1 cellular context compared by ENCODE assay signal in genomic region chr10:101112799-101113594, GRCh38.
TF ChIP-seq lines count a peak whose summit lies in the region.

No MANE protein-coding gene starts in this region.

TF ChIP-seq in HepG2, 621 proteins besides CTCF, POLR2A, EP300 and RAD21 (continued from another document and continues in another):
- 0 out of 2 replicates have a peak, but pooled peaks have one; percentile 32 for TF ChIP-seq ZNF747 (CRISPR knock-in tag; IDR thresholded peaks at IDR 0.05; ENCODE audit: borderline replicate concordance)
- TF ChIP-seq PCBP2 (optimal IDR thresholded peaks at IDR 0.05; ENCODE audit: low read depth, low read length, poor library complexity, severe bottlenecking), result peak; percentile 83
- TF ChIP-seq HOMEZ (CRISPR knock-in tag; IDR thresholded peaks at IDR 0.05; ENCODE audit: low read depth), result peak; percentile 35; the same call in 1 of the 2 replicates
- no peak for TF ChIP-seq ZNF446 (CRISPR knock-in tag; IDR thresholded peaks at IDR 0.05)
- TF ChIP-seq ZBTB7B (CRISPR knock-in tag; IDR thresholded peaks at IDR 0.05), result peak; percentile 97
- TF ChIP-seq TCF7L2 (IDR thresholded peaks at IDR 0.05; ENCODE audit: low read depth, low read length), result peak; percentile 62; the same call in 1 of the 2 replicates
- TF ChIP-seq GFI1 (CRISPR knock-in tag; IDR thresholded peaks at IDR 0.05; ENCODE audit: borderline replicate concordance), result peak; percentile 86
- no peak for TF ChIP-seq ZNF580 (CRISPR knock-in tag; IDR thresholded peaks at IDR 0.05; ENCODE audit: borderline replicate concordance, low read depth)
- peak; percentile 26; the same call in 1 of the 2 replicates for TF ChIP-seq SPEN (CRISPR knock-in tag; IDR thresholded peaks at IDR 0.05; ENCODE audit: low read depth)
- TF ChIP-seq ZNF609 (CRISPR knock-in tag; IDR thresholded peaks at IDR 0.05; ENCODE audit: borderline replicate concordance), result peak; percentile 80; the same call in 1 of the 2 replicates
- peak; percentile 70; the same call in 1 of the 2 replicates for TF ChIP-seq ZBTB7A (CRISPR knock-in tag; IDR thresholded peaks at IDR 0.05)
- TF ChIP-seq ZNF577 (CRISPR knock-in tag; IDR thresholded peaks at IDR 0.05; ENCODE audit: borderline replicate concordance, low read depth), result no peak
- TF ChIP-seq HOXA3 (CRISPR knock-in tag; IDR thresholded peaks at IDR 0.05), result 0 out of 2 replicates have a peak, but pooled peaks have one; percentile 31
- TF ChIP-seq ZFP1 (CRISPR knock-in tag; IDR thresholded peaks at IDR 0.05), result 0 out of 2 replicates have a peak, but pooled peaks have one; percentile 39
- peak; percentile 99 for TF ChIP-seq NR2F2 (IDR thresholded peaks at IDR 0.05; ENCODE audit: borderline replicate concordance, low read depth)
- TF ChIP-seq ZNF678 (CRISPR knock-in tag; IDR thresholded peaks at IDR 0.05), result no peak
- peak in 1 of 2 experiments; percentile 85; a peak in 2 of 4 replicates for TF ChIP-seq ATF4 (CRISPR knock-in tag; IDR thresholded peaks at IDR 0.05)
- TF ChIP-seq RARA (CRISPR knock-in tag; IDR thresholded peaks at IDR 0.05), result peak; percentile 69
- 0 out of 2 replicates have a peak, but pooled peaks have one; percentile 16 for TF ChIP-seq AKNA (CRISPR knock-in tag; IDR thresholded peaks at IDR 0.05; ENCODE audit: borderline replicate concordance)
- TF ChIP-seq SMARCE1 (IDR thresholded peaks at IDR 0.05; ENCODE audit: borderline replicate concordance), result no peak
- peak; percentile 54; the same call in 1 of the 2 replicates for TF ChIP-seq ZNF556 (CRISPR knock-in tag; IDR thresholded peaks at IDR 0.05; ENCODE audit: borderline replicate concordance)
- TF ChIP-seq XBP1 (CRISPR knock-in tag; IDR thresholded peaks at IDR 0.05), result no peak
- no peak for TF ChIP-seq ZNF251 (CRISPR knock-in tag; IDR thresholded peaks at IDR 0.05)
- 0 out of 2 replicates have a peak, but pooled peaks have one; percentile 7 for TF ChIP-seq BATF2 (CRISPR knock-in tag; IDR thresholded peaks at IDR 0.05)
- peak; percentile 60 for TF ChIP-seq HDAC2 (CRISPR knock-in tag; IDR thresholded peaks at IDR 0.05)
- TF ChIP-seq ZNF687 (CRISPR knock-in tag; IDR thresholded peaks at IDR 0.05), result peak; percentile 69
- TF ChIP-seq KDM2A (CRISPR knock-in tag; IDR thresholded peaks at IDR 0.05; ENCODE audit: borderline replicate concordance, low read depth), result peak; percentile 38; the same call in 1 of the 2 replicates
- peak; percentile 68 for TF ChIP-seq CREM (IDR thresholded peaks at IDR 0.05)
- no peak for TF ChIP-seq CREM (CRISPR knock-in tag; IDR thresholded peaks at IDR 0.05)
- peak; percentile 67 for TF ChIP-seq CCAR2 (optimal IDR thresholded peaks at IDR 0.05; ENCODE audit: low read depth, low read length)
- TF ChIP-seq KDM3A (CRISPR knock-in tag; IDR thresholded peaks at IDR 0.05; ENCODE audit: low read depth), result peak; percentile 64; the same call in 1 of the 2 replicates
- TF ChIP-seq FOXA1 (IDR thresholded peaks at IDR 0.05), result peak; percentile 23; the same call in 1 of the 2 replicates
- peak; percentile 87 for TF ChIP-seq FOXA1 (CRISPR knock-in tag; IDR thresholded peaks at IDR 0.05)
- peak; percentile 52; the same call in 1 of the 2 replicates for TF ChIP-seq TOPORS (CRISPR knock-in tag; IDR thresholded peaks at IDR 0.05)
- no peak for TF ChIP-seq AHR (CRISPR knock-in tag; IDR thresholded peaks at IDR 0.05)
- peak; percentile 83; the same call in 1 of the 2 replicates for TF ChIP-seq MLX (CRISPR knock-in tag; IDR thresholded peaks at IDR 0.05)
- peak; percentile 62; the same call in 1 of the 2 replicates for TF ChIP-seq NCOA2 (CRISPR knock-in tag; IDR thresholded peaks at IDR 0.05)
- peak; percentile 58; the same call in 1 of the 2 replicates for TF ChIP-seq ZNF350 (CRISPR knock-in tag; IDR thresholded peaks at IDR 0.05; ENCODE audit: borderline replicate concordance, low read depth)
- peak; percentile 70; the same call in 1 of the 2 replicates for TF ChIP-seq PHF21A (CRISPR knock-in tag; IDR thresholded peaks at IDR 0.05)
- no peak for TF ChIP-seq SOX13 (IDR thresholded peaks at IDR 0.05)
- peak in 1 of 2 experiments; percentile 62; a peak in 2 of 4 replicates for TF ChIP-seq SOX13 (CRISPR knock-in tag; conservative IDR thresholded peaks at IDR 0.05 in 1 of 2, IDR thresholded peaks at IDR 0.05 in 1 of 2)
- no peak for TF ChIP-seq ZFYVE20 (CRISPR knock-in tag; IDR thresholded peaks at IDR 0.05; ENCODE audit: borderline replicate concordance, low read depth)
- peak; percentile 38; the same call in 1 of the 2 replicates for TF ChIP-seq ZNF501 (CRISPR knock-in tag; IDR thresholded peaks at IDR 0.05)
- TF ChIP-seq TEAD3 (CRISPR knock-in tag; optimal IDR thresholded peaks at IDR 0.05; ENCODE audit: borderline replicate concordance), result peak; percentile 27
- peak; percentile 40; the same call in 1 of the 2 replicates for TF ChIP-seq GATAD1 (CRISPR knock-in tag; IDR thresholded peaks at IDR 0.05)
- peak; percentile 61 for TF ChIP-seq XRCC5 (optimal IDR thresholded peaks at IDR 0.05; ENCODE audit: low read length)
